ENCODE assay signal across 11 cellular contexts in the genomic region with DNA sequence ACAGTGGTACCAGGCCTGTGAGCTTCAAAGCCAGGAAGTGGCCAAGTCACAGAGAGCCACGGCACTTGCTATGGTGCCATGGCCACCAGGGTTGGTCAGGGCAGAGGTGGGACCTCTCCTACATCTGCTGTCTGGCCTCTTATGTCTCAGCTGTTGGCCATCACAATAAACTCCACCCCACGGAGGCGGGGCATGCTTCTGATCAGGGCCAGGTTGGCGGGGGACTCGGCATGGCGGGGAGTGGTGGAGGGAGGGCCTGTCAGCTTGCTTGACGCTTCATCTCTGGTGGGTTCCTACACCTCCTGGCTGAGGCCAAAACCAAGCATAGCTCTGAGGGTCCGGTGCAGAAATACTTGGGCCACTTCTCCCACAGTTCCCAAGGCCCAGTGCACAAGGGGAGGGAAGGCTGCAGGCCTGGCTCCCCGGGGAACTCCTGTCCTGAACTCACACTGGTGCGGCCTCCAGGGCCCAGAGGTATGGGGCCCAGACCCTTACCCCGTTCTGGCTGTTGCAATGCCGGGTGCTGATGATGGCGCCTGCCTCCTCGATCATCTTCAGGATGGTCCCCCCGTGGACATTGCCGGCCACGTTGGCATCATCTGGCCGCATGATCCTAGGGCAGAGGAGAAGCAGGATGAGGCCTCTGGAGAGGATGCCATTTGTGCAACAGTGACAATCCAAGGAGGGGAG. TPM values are rescaled to one million over a fixed set of nuclear protein-coding genes. Genes with fewer than 3 reads are reported as not detected.
A peak's percentile ranks its signal among the peaks of the same experiment; 100 is the strongest.
DNase-seq lines count a peak whose midpoint lies in the region; TF ChIP-seq lines count a peak whose summit lies in the region.
"Had no signal": no experiment of that assay in that cellular context is flagged by ENCODE, and none has a peak within 500 bp of the region (broad histone marks: within the 10 kb centered on the region; RNA-seq: fewer than 3 reads in every experiment).

No MANE protein-coding gene starts in this region.

- H3K36me3 Mint-ChIP-seq in activated CD4-positive, alpha-beta T cell treated with anti-CD3 and anti-CD28 coated beads, Interleukin-2, amount 10 ng/mL, durations not matched to agents 7 days and 5 days (ENCODE audit: low read depth), result peaks cover 5% of the 10 kb centered on the region
- H3K36me3 Mint-ChIP-seq in HFFc6 (ENCODE audit: low read depth), result no peaks in the 10 kb centered on the region
- H3K36me3 Mint-ChIP-seq: IgD-negative memory B cell had no signal

- no peaks in the 10 kb centered on the region for H3K27me3 Mint-ChIP-seq in activated CD4-positive, alpha-beta T cell treated with anti-CD3 and anti-CD28 coated beads, Interleukin-2, amount 10 ng/mL, durations not matched to agents 7 days and 5 days
- H3K27me3 Mint-ChIP-seq in HFFc6 (ENCODE audit: insufficient read depth), result no peaks in the 10 kb centered on the region; the same call in 1 of the 2 replicates
- H3K27me3 Mint-ChIP-seq: IgD-negative memory B cell had no signal

- no peaks in the 10 kb centered on the region for H3K27me3 ChIP-seq in effector memory CD4-positive, alpha-beta T cell (replicated peaks; ENCODE audit: control insufficient read depth, insufficient read depth, low read length, poor library complexity, severe bottlenecking)
- H3K27me3 ChIP-seq in osteoblast (ENCODE audit: insufficient read depth, low read length), result no peaks in the 10 kb centered on the region

- no peaks in the 10 kb centered on the region for H3K9me3 Mint-ChIP-seq in activated CD4-positive, alpha-beta T cell treated with anti-CD3 and anti-CD28 coated beads, Interleukin-2, amount 10 ng/mL, durations not matched to agents 7 days and 5 days
- H3K9me3 Mint-ChIP-seq in HFFc6, result no peaks in the 10 kb centered on the region
- H3K9me3 Mint-ChIP-seq: IgD-negative memory B cell had no signal

- H3K79me2 ChIP-seq in osteoblast (ENCODE audit: insufficient read depth, low read length), result peaks cover 20% of the 10 kb centered on the region

- no peak overlapping the region for H3K4me2 ChIP-seq in osteoblast (ENCODE audit: insufficient read depth, low read length)

- peaks cover 37% of the 10 kb centered on the region for H3K4me1 Mint-ChIP-seq in activated CD4-positive, alpha-beta T cell treated with anti-CD3 and anti-CD28 coated beads, Interleukin-2, amount 10 ng/mL, durations not matched to agents 7 days and 5 days
- H3K4me1 Mint-ChIP-seq in HFFc6 (ENCODE audit: low read depth), result peaks cover 12% of the 10 kb centered on the region

- H3K27ac Mint-ChIP-seq in activated CD4-positive, alpha-beta T cell treated with anti-CD3 and anti-CD28 coated beads, Interleukin-2, amount 10 ng/mL, durations not matched to agents 7 days and 5 days, result peak overlapping the region; percentile 89
- H3K27ac Mint-ChIP-seq in HFFc6, result no peak overlapping the region

- CTCF ChIA-PET in activated CD4-positive, alpha-beta T cell treated with anti-CD3 and anti-CD28 coated beads, Interleukin-2, amount 10 ng/mL, durations not matched to agents 7 days and 5 days (lab: Charles Lee), result interaction anchor here (1.2 to 3.1 kb wide), 14 partner anchors 9 to 141 kb away, joined by 3 to 22 read pairs (median 8); no protein-coding TSS in a partner anchor
- CTCF ChIA-PET in RWPE1 (lab: Yijun Ruan, JAX), result interaction anchor here (0.7 to 1.8 kb wide), 5 partner anchors 14 to 99 kb away, joined by 3 to 10 read pairs (median 5); no protein-coding TSS in a partner anchor

- H3K36me3 ChIP-seq in effector memory CD4-positive, alpha-beta T cell (ENCODE audit: control insufficient read depth, insufficient read depth, low read length), result no peaks in the 10 kb centered on the region
- H3K36me3 ChIP-seq in osteoblast (ENCODE audit: insufficient read depth, low read length), result peaks cover 5% of the 10 kb centered on the region

- H3K4me3 Mint-ChIP-seq in activated CD4-positive, alpha-beta T cell treated with anti-CD3 and anti-CD28 coated beads, Interleukin-2, amount 10 ng/mL, durations not matched to agents 7 days and 5 days, result no peak overlapping the region
- H3K4me3 Mint-ChIP-seq in HFFc6, result no peak overlapping the region
- H3K4me3 Mint-ChIP-seq: IgD-negative memory B cell had no signal

- no peak for TF ChIP-seq CTCF in RWPE1 (conservative IDR thresholded peaks at IDR 0.05; ENCODE audit: low read depth)
- no peak for TF ChIP-seq CTCF in osteoblast (IDR thresholded peaks at IDR 0.05; ENCODE audit: extremely low read depth, low read depth, low read length)
- TF ChIP-seq CTCF in HFFc6 (IDR thresholded peaks at IDR 0.05), result no peak

- H4K20me1 ChIP-seq in osteoblast (ENCODE audit: insufficient read depth, low read length), result no peaks in the 10 kb centered on the region

- POLR2A ChIA-PET in activated CD4-positive, alpha-beta T cell treated with anti-CD3 and anti-CD28 coated beads, Interleukin-2, amount 10 ng/mL, durations not matched to agents 7 days and 5 days (lab: Charles Lee), result interaction anchor here (0.6 to 1.0 kb wide), 2 partner anchors 44 to 114 kb away, joined by 3 to 6 read pairs; a partner anchor contains a TSS
- POLR2A ChIA-PET in RWPE1 (lab: Yijun Ruan, JAX; ENCODE audit: low non-redundant PET), result interaction anchor here (0.5 kb wide), 1 partner anchor 133 kb away, joined by 4 read pairs; no protein-coding TSS in a partner anchor

- no peaks in the 10 kb centered on the region for H3K9me3 ChIP-seq in effector memory CD4-positive, alpha-beta T cell (ENCODE audit: control insufficient read depth, low read length)
- no peaks in the 10 kb centered on the region for H3K9me3 ChIP-seq in osteoblast (ENCODE audit: low read depth, low read length)

- DNase-seq in activated CD4-positive, alpha-beta T cell treated with anti-CD3 and anti-CD28 coated beads, Interleukin-2, amount 10 ng/mL, durations not matched to agents 7 days and 5 days, result peak; percentile 15
- DNase-seq in activated CD4-positive, alpha-beta T cell treated with anti-CD3 and anti-CD28 coated beads for 1 hour, result no peak
- DNase-seq in RWPE1 (ENCODE audit: low spot score), result no peak
- DNase-seq in effector memory CD4-positive, alpha-beta T cell, result no peak
- DNase-seq in osteoblast (ENCODE audit: insufficient read length, low spot score, missing footprints), result peak; percentile 66
- no peak for DNase-seq in NCI-H1092 treated with DMSO at 0.1 percent for 48 hours (lab: John Stamatoyannopoulos, UW)
- no peak for DNase-seq in activated CD4-positive, CD25-positive, alpha-beta regulatory T cell (lab: John Stamatoyannopoulos, UW)
- DNase-seq in HFFc6, result no peak
- DNase-seq: NCI-H1436, OCI-M1 had no signal

- no peak overlapping the region for H2AFZ ChIP-seq in osteoblast (ENCODE audit: low read length)

- peaks cover 14% of the 10 kb centered on the region for H3K4me1 ChIP-seq in effector memory CD4-positive, alpha-beta T cell (ENCODE audit: control insufficient read depth, insufficient read depth, low read length, poor library complexity, severe bottlenecking)
- peaks cover 12% of the 10 kb centered on the region for H3K4me1 ChIP-seq in osteoblast (ENCODE audit: insufficient read depth, low read length)

- no peak overlapping the region for H3K4me3 ChIP-seq in effector memory CD4-positive, alpha-beta T cell (ENCODE audit: insufficient read depth, low read depth, low read length, poor library complexity, severe bottlenecking)
- no peak overlapping the region for H3K4me3 ChIP-seq in osteoblast (ENCODE audit: insufficient read depth, low read length)

- H3K27ac ChIP-seq in RWPE1 (peak overlapping the region; percentile 89), osteoblast (ENCODE audit: low read depth, low read length) (peak overlapping the region; percentile 70)
- H3K27ac ChIP-seq in effector memory CD4-positive, alpha-beta T cell (ENCODE audit: insufficient read depth, low read length, poor library complexity, severe bottlenecking), result peak overlapping the region; percentile 15

RNA-seq across cellular contexts. Expression of a gene that starts 44.2 kb away (rescaled TPM):
- total RNA-seq in activated CD4-positive, alpha-beta T cell treated with anti-CD3 and anti-CD28 coated beads, Interleukin-2, amount 10 ng/mL, durations not matched to agents 7 days and 5 days, result 100 to 1,000 TPM; 101 TPM
- 9.1 and 10.9 TPM in 2 replicates for total RNA-seq in osteoblast
- 100 to 1,000 TPM; 103 to 125 (median 111) TPM for total RNA-seq in HFFc6 (2021; fragmentation: NEBNext Ultra II Directional; extraction: Animal tissue kit (Norgen Biotek cat#: 25700))

Comparison
In these comparisons a context has a peak if more than half of its experiments do, and no peak if none do; other contexts are left out.
1. DNase-seq: peak in activated CD4-positive, alpha-beta T cell treated with anti-CD3 and anti-CD28 coated beads, Interleukin-2, amount 10 ng/mL, durations not matched to agents 7 days and 5 days (single experiment) and osteoblast (single experiment); none in activated CD4-positive, alpha-beta T cell treated with anti-CD3 and anti-CD28 coated beads for 1 hour (single experiment), RWPE1 (single experiment), effector memory CD4-positive, alpha-beta T cell (0 of 3), NCI-H1092 treated with DMSO at 0.1 percent for 48 hours (single experiment), activated CD4-positive, CD25-positive, alpha-beta regulatory T cell (0 of 4) and HFFc6 (single experiment).
2. H3K27ac ChIP-seq: peak in every context shown above with its lines; median percentile 89 in RWPE1; 70 in osteoblast; 15 in effector memory CD4-positive, alpha-beta T cell.